Comparison of ENCODE assay signal across 8 cellular contexts in the genomic region with DNA sequence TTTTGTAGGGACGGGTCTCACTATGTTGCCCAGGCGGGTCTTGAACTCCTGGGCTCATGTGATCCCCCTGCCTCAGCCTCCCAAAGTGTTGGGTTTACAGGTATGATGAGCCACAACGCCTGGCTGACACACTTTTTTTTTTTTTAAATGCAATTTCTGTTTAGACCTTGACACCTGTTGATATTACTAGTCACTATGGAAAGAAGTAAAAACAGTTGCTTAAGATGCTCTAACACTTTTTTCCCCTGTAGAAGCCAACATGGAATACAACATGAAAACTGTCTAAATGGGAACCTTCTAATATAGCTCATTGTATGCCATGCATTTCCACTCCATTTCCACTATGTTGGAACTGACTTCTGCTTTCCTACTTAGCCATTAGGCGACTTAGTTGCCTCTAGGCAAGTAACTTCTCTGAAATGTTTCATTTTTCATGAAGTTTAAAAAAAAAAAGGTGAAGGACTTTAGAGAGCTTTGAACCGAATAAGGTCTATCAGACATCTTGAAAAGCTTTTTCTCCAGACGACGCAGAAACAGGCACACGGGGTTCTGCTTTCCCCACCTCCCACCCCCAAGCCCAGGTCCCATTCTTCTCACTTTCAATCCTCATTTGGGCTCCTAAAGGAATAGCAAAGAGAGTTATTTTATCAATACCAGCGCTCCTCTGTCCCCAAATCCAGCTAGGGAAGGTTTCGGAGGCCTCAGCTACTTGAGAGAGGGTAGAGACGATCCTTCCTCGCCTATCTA. TPM values are rescaled to one million over a fixed set of nuclear protein-coding genes. Genes with fewer than 3 reads are reported as not detected.
A peak's percentile ranks its signal among the peaks of the same experiment; 100 is the strongest.
DNase-seq lines count a peak whose midpoint lies in the region; ATAC-seq, FAIRE-seq and TF ChIP-seq lines count a peak whose summit lies in the region.

No MANE protein-coding gene starts in this region.

- no peaks in the 10 kb centered on the region for H3K9me3 Mint-ChIP-seq in T-helper 2 cell treated with Interferon-gamma antibody and Interleukin-4, amounts not matched to agents 5 μg/mL and 100 μg/mL, for 36 hours

- H3K36me3 ChIP-seq in pancreas = no peaks in the 10 kb centered on the region

- H3K36me3 Mint-ChIP-seq in T-helper 2 cell treated with Interferon-gamma antibody and Interleukin-4, amounts not matched to agents 5 μg/mL and 100 μg/mL, for 36 hours (ENCODE audit: low read depth) = peaks cover 27% of the 10 kb centered on the region

- peaks cover 5 to 13% (median 9%) of the 10 kb centered on the region in 3 donors for H3K4me1 ChIP-seq in pancreas

- H3K27me3 ChIP-seq in pancreas = no peaks in the 10 kb centered on the region

- ATAC-seq in HG02970 (IDR thresholded peaks at IDR 0.05; ENCODE audit: low FRiP score, unreplicated experiment) (peak; percentile 5), pancreas (peak; percentile 1 to 17 (median 14)), HG03196 (IDR thresholded peaks at IDR 0.05; ENCODE audit: unreplicated experiment) (no peak), GM19023 (IDR thresholded peaks at IDR 0.05; ENCODE audit: unreplicated experiment) (no peak)

- H3K4me3 Mint-ChIP-seq in T-helper 2 cell treated with Interferon-gamma antibody and Interleukin-4, amounts not matched to agents 5 μg/mL and 100 μg/mL, for 36 hours = peak overlapping the region; percentile 99

- intact Hi-C loops in pancreas (cut with DNase I) = no loop called here

- H3K4me1 Mint-ChIP-seq in T-helper 2 cell treated with Interferon-gamma antibody and Interleukin-4, amounts not matched to agents 5 μg/mL and 100 μg/mL, for 36 hours (ENCODE audit: low read depth) = peaks cover 10% of the 10 kb centered on the region

- TF ChIP-seq CTCF in fibroblast of pulmonary artery (IDR thresholded peaks at IDR 0.05; ENCODE audit: low read length, missing control alignments) (no peak), pancreas (IDR thresholded peaks at IDR 0.05) (no peak)

- no peak for FAIRE-seq in pancreas (lab: Jason Lieb, UNC)

- no peaks in the 10 kb centered on the region for H3K9me3 ChIP-seq in pancreas

- H3K27me3 Mint-ChIP-seq in T-helper 2 cell treated with Interferon-gamma antibody and Interleukin-4, amounts not matched to agents 5 μg/mL and 100 μg/mL, for 36 hours (ENCODE audit: low read depth) = no peaks in the 10 kb centered on the region

- peak; percentile 62 for DNase-seq in NCI-H1694 treated with DMSO at 0.1 percent for 48 hours (lab: John Stamatoyannopoulos, UW)
- no peak for DNase-seq in NCI-H1694 (lab: John Stamatoyannopoulos, UW)
- DNase-seq in T-helper 2 cell treated with Interferon-gamma antibody and Interleukin-4, amounts not matched to agents 5 μg/mL and 100 μg/mL, for 36 hours (ENCODE audit: low spot score) = no peak
- peak; percentile 29 for DNase-seq in fibroblast of pulmonary artery (ENCODE audit: low read depth)
- DNase-seq in pancreas = no peak

- peak overlapping the region; percentile 76 to 96 (median 90) for H3K27ac ChIP-seq in pancreas

- WGBS in pancreas, 2 donors = 13% methylated on average over 12 of the region's 12 CpGs

- H3K27ac Mint-ChIP-seq in T-helper 2 cell treated with Interferon-gamma antibody and Interleukin-4, amounts not matched to agents 5 μg/mL and 100 μg/mL, for 36 hours = peak overlapping the region; percentile 96

- H3K4me3 ChIP-seq in fibroblast of pulmonary artery (replicated peaks; ENCODE audit: low read depth, low read length) (peak overlapping the region; percentile 85), pancreas (peak overlapping the region; percentile 81 to 96 (median 96))

RNA-seq across cellular contexts. Expression of gene DR1, which starts 0.6 kb away (rescaled TPM):
- total RNA-seq in pancreas = 10 to 100 TPM; 10.1 to 26.0 (median 16.5) TPM
- polyA plus RNA-seq in pancreas = 1 to 10 TPM; 3.3 to 7.2 TPM

Comparison
In these comparisons a context has a peak if more than half of its experiments do, and no peak if none do; other contexts are left out.
1. DNase-seq: peak in NCI-H1694 treated with DMSO at 0.1 percent for 48 hours (single experiment) and fibroblast of pulmonary artery (single experiment); none in NCI-H1694 (single experiment), T-helper 2 cell treated with Interferon-gamma antibody and Interleukin-4, amounts not matched to agents 5 μg/mL and 100 μg/mL, for 36 hours (single experiment) and pancreas (0 of 6).
2. ATAC-seq: peak in HG02970 (single experiment) and pancreas (4 of 4); none in HG03196 (single experiment) and GM19023 (single experiment).